Comparison of ENCODE assay signal across 9 cellular contexts in the genomic region with DNA sequence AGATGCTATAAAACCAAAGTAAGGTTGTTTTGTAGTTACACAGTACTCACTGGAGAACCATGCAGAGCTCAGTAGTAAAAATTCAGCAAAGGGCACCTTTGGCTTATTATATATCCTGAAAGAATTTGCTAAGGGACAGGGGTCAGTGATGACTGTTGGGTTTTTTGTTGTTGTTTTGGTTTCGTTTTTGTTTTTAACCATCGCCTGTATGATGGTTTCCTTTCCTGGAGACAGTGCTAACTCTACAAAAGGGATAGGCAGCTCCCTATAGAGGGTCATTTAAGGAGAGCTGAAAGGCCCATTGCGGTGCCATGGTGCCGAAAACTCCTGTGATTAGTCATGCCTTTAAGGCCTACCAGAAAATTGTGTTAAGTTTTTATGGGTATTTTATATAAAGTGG.
A peak's percentile ranks its signal among the peaks of the same experiment; 100 is the strongest.
DNase-seq lines count a peak whose midpoint lies in the region; ATAC-seq and TF ChIP-seq lines count a peak whose summit lies in the region.
"Had no signal": no experiment of that assay in that cellular context is flagged by ENCODE, and none has a peak within 500 bp of the region (broad histone marks: within the 10 kb centered on the region; RNA-seq: fewer than 3 reads in every experiment).

No MANE protein-coding gene starts in this region.

- H3K9me3 ChIP-seq in adipocyte (ENCODE audit: control insufficient read depth, low read length): no peaks in the 10 kb centered on the region

- TF ChIP-seq CTCF in GM12865 (IDR thresholded peaks at IDR 0.05; ENCODE audit: insufficient read depth, low read depth, low read length, missing control alignments): no peak

- no peaks in the 10 kb centered on the region for H3K36me3 ChIP-seq in adipocyte (ENCODE audit: control insufficient read depth, insufficient read depth, low read length, severe bottlenecking)

- H3K4me1 ChIP-seq in adipocyte (ENCODE audit: control insufficient read depth, insufficient read depth, low read length): peaks cover 9% of the 10 kb centered on the region

- no peak overlapping the region for H3K9ac ChIP-seq in adipocyte (ENCODE audit: low read length)

- ATAC-seq in GM19468 (IDR thresholded peaks at IDR 0.05; ENCODE audit: extremely low read depth, unreplicated experiment): peak; percentile 27
- peak; percentile 92 for ATAC-seq in HG03108 (IDR thresholded peaks at IDR 0.05; ENCODE audit: unreplicated experiment)

- H3K4me3 ChIP-seq in GM12865 (ENCODE audit: low read depth, low read length): peak overlapping the region; percentile 18
- no peak overlapping the region for H3K4me3 ChIP-seq in adipocyte (ENCODE audit: low read length)

- H3K27me3 ChIP-seq in adipocyte (replicated peaks; ENCODE audit: control insufficient read depth, insufficient read depth, low read length): no peaks in the 10 kb centered on the region

- DNase-seq in GM12865 (ENCODE audit: low read depth) (peak; percentile 58), adipocyte (ENCODE audit: low read depth) (peak; percentile 14), NCI-H1930 (lab: John Stamatoyannopoulos, UW) (no peak), dedifferentiated amniotic fluid mesenchymal stem cell (ENCODE audit: extremely low spot score) (no peak), GM03348 (ENCODE audit: low spot score) (no peak)
- DNase-seq in activated CD4-positive, alpha-beta T cell treated with anti-CD3 and anti-CD28 coated beads, Interleukin-2, amount 50 U/mL, for 4 hours: no peak
- DNase-seq: NCI-H2029 had no signal

Comparison
In these comparisons a context has a peak if more than half of its experiments do, and no peak if none do; other contexts are left out.
1. DNase-seq: peak in GM12865 (single experiment) and adipocyte (single experiment); none in NCI-H1930 (0 of 2), dedifferentiated amniotic fluid mesenchymal stem cell (single experiment), activated CD4-positive, alpha-beta T cell treated with anti-CD3 and anti-CD28 coated beads, Interleukin-2, amount 50 U/mL, for 4 hours (0 of 2) and GM03348 (single experiment).